ENCODE assay signal across 28 cellular contexts in genomic region chr14:64676410-64677008, GRCh38. TPM values are rescaled to one million over a fixed set of nuclear protein-coding genes. Genes with fewer than 3 reads are reported as not detected.
DNase-seq lines count a peak whose midpoint lies in the region; ATAC-seq and TF ChIP-seq lines count a peak whose summit lies in the region.
"Had no signal": no experiment of that assay in that cellular context is flagged by ENCODE, and none has a peak within 500 bp of the region (broad histone marks: within the 10 kb centered on the region; RNA-seq: fewer than 3 reads in every experiment).

No MANE protein-coding gene starts in this region.

- H3K36me3 Mint-ChIP-seq in activated CD4-positive, alpha-beta T cell treated with anti-CD3 and anti-CD28 coated beads, Interleukin-2, amount 10 ng/mL, durations not matched to agents 7 days and 5 days (ENCODE audit: low read depth) = peaks cover 16% of the 10 kb centered on the region
- no peaks in the 10 kb centered on the region for H3K36me3 Mint-ChIP-seq in stimulated activated effector memory CD8-positive, alpha-beta T cell treated with anti-CD3 and anti-CD28 coated beads, Interleukin-12 subunit alpha, Interleukin-12 subunit beta, amount 100 ng/mL, for 72 hours

- POLR2A ChIA-PET in activated CD4-positive, alpha-beta T cell treated with anti-CD3 and anti-CD28 coated beads, Interleukin-2, amount 10 ng/mL, durations not matched to agents 7 days and 5 days (lab: Charles Lee) = no interaction called here

- peak; percentile 62 for ATAC-seq in stimulated activated effector memory CD8-positive, alpha-beta T cell treated with anti-CD3 and anti-CD28 coated beads, Interleukin-12 subunit alpha, Interleukin-12 subunit beta, amount 100 ng/mL, for 72 hours
- no peak for ATAC-seq in GM21576 (IDR thresholded peaks at IDR 0.05; ENCODE audit: unreplicated experiment)
- ATAC-seq: A549; activated T-cell treated with anti-CD3 and anti-CD28 coated beads, Interleukin-2, amount 50 U/mL, for 4 hours; effector memory CD8-positive, alpha-beta T cell; esophagus mucosa; foreskin keratinocyte had no signal

- H3K9me3 Mint-ChIP-seq in activated CD4-positive, alpha-beta T cell treated with anti-CD3 and anti-CD28 coated beads, Interleukin-2, amount 10 ng/mL, durations not matched to agents 7 days and 5 days = peaks cover 11% of the 10 kb centered on the region
- peaks cover 6% of the 10 kb centered on the region for H3K9me3 Mint-ChIP-seq in stimulated activated effector memory CD8-positive, alpha-beta T cell treated with anti-CD3 and anti-CD28 coated beads, Interleukin-12 subunit alpha, Interleukin-12 subunit beta, amount 100 ng/mL, for 72 hours
- H3K9me3 Mint-ChIP-seq: activated B cell treated with CpG ODN at 0.5 μM for 24 hours; activated T-cell treated with anti-CD3 and anti-CD28 coated beads, Interleukin-2, amount 50 U/mL, for 4 hours had no signal

- no peak overlapping the region for H3K4me3 ChIP-seq in epithelial cell of proximal tubule (ENCODE audit: low read depth, low read length)
- H3K4me3 ChIP-seq: A549, vagina had no signal

- no peak for TF ChIP-seq CTCF in epithelial cell of proximal tubule (conservative IDR thresholded peaks at IDR 0.05; ENCODE audit: low read depth, low read length)

- peaks cover 59% of the 10 kb centered on the region for H3K4me1 Mint-ChIP-seq in activated CD4-positive, alpha-beta T cell treated with anti-CD3 and anti-CD28 coated beads, Interleukin-2, amount 10 ng/mL, durations not matched to agents 7 days and 5 days
- peaks cover 51% of the 10 kb centered on the region for H3K4me1 Mint-ChIP-seq in stimulated activated effector memory CD8-positive, alpha-beta T cell treated with anti-CD3 and anti-CD28 coated beads, Interleukin-12 subunit alpha, Interleukin-12 subunit beta, amount 100 ng/mL, for 72 hours

- H3K27ac Mint-ChIP-seq in activated CD4-positive, alpha-beta T cell treated with anti-CD3 and anti-CD28 coated beads, Interleukin-2, amount 10 ng/mL, durations not matched to agents 7 days and 5 days = peak overlapping the region; percentile 50
- peak overlapping the region; percentile 20 for H3K27ac Mint-ChIP-seq in stimulated activated effector memory CD8-positive, alpha-beta T cell treated with anti-CD3 and anti-CD28 coated beads, Interleukin-12 subunit alpha, Interleukin-12 subunit beta, amount 100 ng/mL, for 72 hours
- H3K27ac Mint-ChIP-seq: activated B cell treated with CpG ODN at 0.5 μM for 24 hours; activated naive CD4-positive, alpha-beta T cell treated with anti-CD3 and anti-CD28 coated beads, Interleukin-2, amount 10 ng/mL, durations not matched to agents 7 days and 5 days; effector memory CD8-positive, alpha-beta T cell had no signal

- H3K4me3 Mint-ChIP-seq in activated CD4-positive, alpha-beta T cell treated with anti-CD3 and anti-CD28 coated beads, Interleukin-2, amount 10 ng/mL, durations not matched to agents 7 days and 5 days = no peak overlapping the region
- no peak overlapping the region for H3K4me3 Mint-ChIP-seq in stimulated activated effector memory CD8-positive, alpha-beta T cell treated with anti-CD3 and anti-CD28 coated beads, Interleukin-12 subunit alpha, Interleukin-12 subunit beta, amount 100 ng/mL, for 72 hours
- H3K4me3 Mint-ChIP-seq: activated B cell treated with CpG ODN at 0.5 μM for 24 hours; activated naive CD4-positive, alpha-beta T cell treated with anti-CD3 and anti-CD28 coated beads, Interleukin-2, amount 10 ng/mL, durations not matched to agents 7 days and 5 days; activated T-cell treated with anti-CD3 and anti-CD28 coated beads, Interleukin-2, amount 50 U/mL, for 4 hours; effector memory CD8-positive, alpha-beta T cell had no signal

- CTCF ChIA-PET in activated CD4-positive, alpha-beta T cell treated with anti-CD3 and anti-CD28 coated beads, Interleukin-2, amount 10 ng/mL, durations not matched to agents 7 days and 5 days (lab: Charles Lee) = interaction anchor here (0.8 kb wide), 1 partner anchor 13 kb away, joined by 5 read pairs; no protein-coding TSS in a partner anchor

- no peaks in the 10 kb centered on the region for H3K27me3 Mint-ChIP-seq in activated CD4-positive, alpha-beta T cell treated with anti-CD3 and anti-CD28 coated beads, Interleukin-2, amount 10 ng/mL, durations not matched to agents 7 days and 5 days
- H3K27me3 Mint-ChIP-seq: effector memory CD8-positive, alpha-beta T cell had no signal

- DNase-seq in activated CD4-positive, alpha-beta T cell treated with anti-CD3 and anti-CD28 coated beads, Interleukin-2, amount 10 ng/mL, durations not matched to agents 7 days and 5 days = no peak
- no peak for DNase-seq in activated CD4-positive, alpha-beta T cell treated with anti-CD3 and anti-CD28 coated beads, Interleukin-2, amount 50 U/mL, for 1 hour
- peak; percentile 52 for DNase-seq in MV-4-11 (lab: John Stamatoyannopoulos, UW)
- DNase-seq in epithelial cell of proximal tubule (ENCODE audit: low read depth) = peak; percentile 42
- no peak for DNase-seq in stimulated activated effector memory CD8-positive, alpha-beta T cell treated with anti-CD3 and anti-CD28 coated beads, Interleukin-12 subunit alpha, Interleukin-12 subunit beta, amount 100 ng/mL, for 72 hours (ENCODE audit: low spot score in 2 of 2)
- no peak for DNase-seq in dermis blood vessel endothelial cell
- no peak for DNase-seq in DMS79 treated with DMSO at 0.1 percent for 48 hours (lab: John Stamatoyannopoulos, UW)
- DNase-seq: activated B cell treated with CpG ODN at 0.5 μM for 24 hours; activated naive CD4-positive, alpha-beta T cell treated with anti-CD3 and anti-CD28 coated beads, Interleukin-2, amount 10 ng/mL, durations not matched to agents 7 days and 5 days; activated T-cell treated with anti-CD3 and anti-CD28 coated beads, Interleukin-2, amount 50 U/mL, for 4 hours; amniotic stem cell; COR-L47; effector memory CD8-positive, alpha-beta T cell; foreskin keratinocyte; KG1; mesendoderm; NCI-H1092; NCI-H2081; NCI-H345; NCI-H774; small intestine; stimulated activated CD4-positive, alpha-beta T cell treated with anti-CD3 and anti-CD28 coated beads, Interleukin-1b, Interleukin-23, amount 100 ng/mL, for 48 hours; substantia nigra had no signal

RNA-seq across cellular contexts. Expression of gene PLEKHG3, which starts 27.7 kb away (rescaled TPM):
- total RNA-seq in activated CD4-positive, alpha-beta T cell treated with anti-CD3 and anti-CD28 coated beads, Interleukin-2, amount 10 ng/mL, durations not matched to agents 7 days and 5 days = 10 to 100 TPM; 36.0 to 39.5 TPM
- total RNA-seq in epithelial cell of proximal tubule (48.1 and 52.8 TPM in 2 replicates), dermis blood vessel endothelial cell (9.2 and 9.4 TPM in 2 replicates)
- total RNA-seq: OCI-LY7 had no signal

Comparison
In these comparisons a context has a peak if more than half of its experiments do, and no peak if none do; other contexts are left out.
1. DNase-seq: peak in MV-4-11 (single experiment) and epithelial cell of proximal tubule (single experiment); none in activated CD4-positive, alpha-beta T cell treated with anti-CD3 and anti-CD28 coated beads, Interleukin-2, amount 10 ng/mL, durations not matched to agents 7 days and 5 days (single experiment), activated CD4-positive, alpha-beta T cell treated with anti-CD3 and anti-CD28 coated beads, Interleukin-2, amount 50 U/mL, for 1 hour (single experiment), stimulated activated effector memory CD8-positive, alpha-beta T cell treated with anti-CD3 and anti-CD28 coated beads, Interleukin-12 subunit alpha, Interleukin-12 subunit beta, amount 100 ng/mL, for 72 hours (0 of 2), dermis blood vessel endothelial cell (single experiment) and DMS79 treated with DMSO at 0.1 percent for 48 hours (single experiment).